In genomic region chr11:13680501-13681264, GRCh38 we compare ENCODE assay signal across 9 cellular contexts. TPM values are rescaled to one million over a fixed set of nuclear protein-coding genes. Genes with fewer than 3 reads are reported as not detected.
DNase-seq lines count a peak whose midpoint lies in the region; ATAC-seq and TF ChIP-seq lines count a peak whose summit lies in the region.
"Had no signal": no experiment of that assay in that cellular context is flagged by ENCODE, and none has a peak within 500 bp of the region (broad histone marks: within the 10 kb centered on the region; RNA-seq: fewer than 3 reads in every experiment).

No MANE protein-coding gene starts in this region.

- H3K36me3 Mint-ChIP-seq in endodermal cell (ENCODE audit: low read depth): peaks cover 10% of the 10 kb centered on the region

- DNase-seq in GF-D8 (lab: John Stamatoyannopoulos, UW): peak; percentile 8
- DNase-seq in endodermal cell: no peak
- no peak for DNase-seq in glomerular visceral epithelial cell (ENCODE audit: extremely low spot score)
- no peak for DNase-seq in WERI-Rb-1
- no peak for DNase-seq in gastrocnemius medialis
- DNase-seq in cerebellar nuclear complex (lab: John Stamatoyannopoulos, UW): no peak

- H3K9me3 Mint-ChIP-seq in endodermal cell: no peaks in the 10 kb centered on the region

- peak overlapping the region; percentile 25 for H3K27ac Mint-ChIP-seq in endodermal cell

- H3K9ac ChIP-seq in endodermal cell (ENCODE audit: extremely low read depth, low read length, poor library complexity, severe bottlenecking): no peak overlapping the region

- no peaks in the 10 kb centered on the region for H3K9me3 ChIP-seq in endodermal cell (ENCODE audit: control insufficient read depth, low read length)
- H3K9me3 ChIP-seq in WERI-Rb-1 (ENCODE audit: severe bottlenecking): no peaks in the 10 kb centered on the region
- H3K9me3 ChIP-seq in gastrocnemius medialis: no peaks in the 10 kb centered on the region

- peaks cover 65% of the 10 kb centered on the region for H3K4me1 Mint-ChIP-seq in endodermal cell

- peak overlapping the region; percentile 17 for H3K4me3 ChIP-seq in endodermal cell (ENCODE audit: low read length)
- H3K4me3 ChIP-seq in WERI-Rb-1 (ENCODE audit: low read depth, low read length): no peak overlapping the region
- H3K4me3 ChIP-seq in gastrocnemius medialis: no peak overlapping the region

- in situ Hi-C loops in gastrocnemius medialis (cut with MboI; ENCODE audit: low sequenced_read_pairs in 4 of 4): no loop called here

- H3K4me3 Mint-ChIP-seq in endodermal cell: no peak overlapping the region

- H3K4me1 ChIP-seq in endodermal cell (ENCODE audit: control insufficient read depth, insufficient read depth, low read length) (peaks cover 28% of the 10 kb centered on the region), gastrocnemius medialis (peaks cover 15 to 19% of the 10 kb centered on the region in 2 donors)

- H3K27ac ChIP-seq in endodermal cell (ENCODE audit: low read depth, low read length): no peak overlapping the region
- no peak overlapping the region for H3K27ac ChIP-seq in WERI-Rb-1
- H3K27ac ChIP-seq in gastrocnemius medialis: no peak overlapping the region

- H3K27me3 ChIP-seq in endodermal cell (ENCODE audit: control insufficient read depth, insufficient read depth, low read length, poor library complexity, severe bottlenecking) (no peaks in the 10 kb centered on the region), WERI-Rb-1 (ENCODE audit: insufficient read depth, low read depth, severe bottlenecking) (no peaks in the 10 kb centered on the region), gastrocnemius medialis (no peaks in the 10 kb centered on the region)

- no peak for TF ChIP-seq CTCF in endodermal cell (conservative IDR thresholded peaks at IDR 0.05)
- no peak for TF ChIP-seq CTCF in WERI-Rb-1 (IDR thresholded peaks at IDR 0.05; ENCODE audit: low read depth, low read length)
- TF ChIP-seq CTCF in gastrocnemius medialis (IDR thresholded peaks at IDR 0.05 in 4 of 5, conservative IDR thresholded peaks at IDR 0.05 in 1 of 5): no peak

- TF ChIP-seq POLR2A in gastrocnemius medialis (IDR thresholded peaks at IDR 0.05): no peak

- 97 to 99% methylated on average over 3 to 4 of the region's 4 CpGs for WGBS in endodermal cell (ENCODE audit: insufficient coverage in 1 of 2, insufficient read length in 1 of 2), 2 experiments

- H3K27me3 Mint-ChIP-seq in endodermal cell (ENCODE audit: insufficient read depth): no peaks in the 10 kb centered on the region

- intact Hi-C loops in gastrocnemius medialis (cut with DNase I; ENCODE audit: low total_unique reads): no loop called here

- ATAC-seq in GM21447 (IDR thresholded peaks at IDR 0.05; ENCODE audit: unreplicated experiment) (peak; percentile 89), HG03460 (IDR thresholded peaks at IDR 0.05; ENCODE audit: unreplicated experiment) (peak; percentile 87), gastrocnemius medialis (no peak)
- ATAC-seq: sciatic nerve had no signal

- no peaks in the 10 kb centered on the region for H3K36me3 ChIP-seq in endodermal cell (ENCODE audit: control insufficient read depth, insufficient read depth, low read length)
- no peaks in the 10 kb centered on the region; the same call in 1 of the 2 replicates for H3K36me3 ChIP-seq in WERI-Rb-1
- H3K36me3 ChIP-seq in gastrocnemius medialis: no peaks in the 10 kb centered on the region

RNA-seq across cellular contexts. Expression of gene FAR1, which starts 12.2 kb away (rescaled TPM):
- total RNA-seq in endodermal cell (10 to 100 TPM; 98.3 to 98.8 TPM), gastrocnemius medialis (10 to 100 TPM; 18.2 to 24.4 (median 21.3) TPM)
- 45.4 TPM for polyA plus RNA-seq in endodermal cell (2013, experiment 1 of 2)
- polyA plus RNA-seq in endodermal cell (2013, experiment 2 of 2): 51.6 TPM

Comparison
In these comparisons a context has a peak if more than half of its experiments do, and no peak if none do; other contexts are left out.
1. ATAC-seq: peak in GM21447 (single experiment) and HG03460 (single experiment); none in gastrocnemius medialis (0 of 2).